In the genomic region with DNA sequence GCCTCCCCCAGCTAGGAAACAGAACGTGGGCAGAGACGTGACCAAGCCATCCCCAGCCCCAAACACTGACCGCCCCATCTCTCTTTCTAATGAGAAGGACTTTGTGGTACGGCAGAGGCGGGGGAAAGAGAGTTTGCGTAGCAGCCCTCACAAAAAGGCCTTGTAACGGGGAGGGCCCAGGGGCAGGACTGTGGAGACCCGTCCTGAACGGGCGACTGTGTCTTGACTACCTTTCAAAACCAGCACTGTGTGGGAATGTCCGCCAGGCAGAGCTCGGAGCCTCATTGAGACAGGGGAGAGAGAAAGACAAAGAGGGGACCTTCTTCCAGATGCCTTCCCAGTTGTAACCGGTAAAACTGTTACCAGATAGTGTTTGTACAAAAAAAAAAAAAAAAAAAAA, we compare ENCODE assay signal across 9 cellular contexts. TPM values are rescaled to one million over a fixed set of nuclear protein-coding genes. Genes with fewer than 3 reads are reported as not detected.
DNase-seq lines count a peak whose midpoint lies in the region; TF ChIP-seq lines count a peak whose summit lies in the region.
"Had no signal": no experiment of that assay in that cellular context is flagged by ENCODE, and none has a peak within 500 bp of the region (broad histone marks: within the 10 kb centered on the region; RNA-seq: fewer than 3 reads in every experiment).

No MANE protein-coding gene starts in this region.

- no peak for TF ChIP-seq POLR2A in tibial nerve (IDR thresholded peaks at IDR 0.05)

- peaks cover 3% of the 10 kb centered on the region for H3K36me3 Mint-ChIP-seq in activated naive CD4-positive, alpha-beta T cell treated with anti-CD3 and anti-CD28 coated beads, Interleukin-2, amount 50 U/mL, for 24 hours

- H3K4me3 ChIP-seq in ascending aorta (peak overlapping the region; percentile 40 to 59), mucosa of rectum (ENCODE audit: low read length in 2 of 2) (peak overlapping the region; percentile 66 to 72), tibial nerve (peak overlapping the region; percentile 7 to 45 (median 32))

- H3K27ac ChIP-seq in ascending aorta (peak overlapping the region; percentile 74 to 87), mucosa of rectum (ENCODE audit: low read depth in 2 of 2, low read length in 2 of 2) (peak overlapping the region; percentile 77 to 81), tibial nerve (peak overlapping the region in 3 of 4 donors; percentile 77 to 89 (median 85))

- 80 to 88% methylated on average over 13 of the region's 13 CpGs for WGBS in tibial nerve, 2 donors

- H3K4me3 Mint-ChIP-seq in activated naive CD4-positive, alpha-beta T cell treated with anti-CD3 and anti-CD28 coated beads, Interleukin-2, amount 50 U/mL, for 24 hours, result peak overlapping the region; percentile 79

- H3K27me3 ChIP-seq in ascending aorta, result no peaks in the 10 kb centered on the region
- H3K27me3 ChIP-seq in mucosa of rectum (ENCODE audit: control insufficient read depth in 2 of 2, insufficient read depth in 2 of 2, low read length in 2 of 2), result no peaks in the 10 kb centered on the region
- H3K27me3 ChIP-seq in tibial nerve, result no peaks in the 10 kb centered on the region

- intact Hi-C loops in ascending aorta (cut with DNase I), result loop anchor here (1.0 kb wide), 1 partner anchor 42 kb away; no protein-coding TSS in a partner anchor

- peaks cover 70% of the 10 kb centered on the region for H3K4me1 Mint-ChIP-seq in activated naive CD4-positive, alpha-beta T cell treated with anti-CD3 and anti-CD28 coated beads, Interleukin-2, amount 50 U/mL, for 24 hours

- H3K4me1 ChIP-seq in ascending aorta (peaks cover 0 to 8% of the 10 kb centered on the region in 2 donors), mucosa of rectum (ENCODE audit: control insufficient read depth in 2 of 2, insufficient read depth in 2 of 2, low read length in 2 of 2) (peaks cover 11 to 12% of the 10 kb centered on the region in 2 donors), tibial nerve (peaks cover 0 to 15% (median 2%) of the 10 kb centered on the region in 4 donors)

- TF ChIP-seq EP300 in tibial nerve (IDR thresholded peaks at IDR 0.05), result no peak

- H3K9me3 ChIP-seq in ascending aorta, result no peaks in the 10 kb centered on the region
- no peaks in the 10 kb centered on the region for H3K9me3 ChIP-seq in mucosa of rectum (ENCODE audit: control insufficient read depth in 2 of 2, low read length in 2 of 2)
- no peaks in the 10 kb centered on the region for H3K9me3 ChIP-seq in tibial nerve

- peak overlapping the region; percentile 84 for H3K27ac Mint-ChIP-seq in activated naive CD4-positive, alpha-beta T cell treated with anti-CD3 and anti-CD28 coated beads, Interleukin-2, amount 50 U/mL, for 24 hours

- no peak for DNase-seq in activated naive CD4-positive, alpha-beta T cell treated with Interleukin-2 at 50 U/mL for 16 hours
- DNase-seq in ascending aorta (ENCODE audit: low spot score in 2 of 2) (no peak), tibial nerve (ENCODE audit: low spot score in 2 of 2) (no peak), NCI-H2029 treated with DMSO at 0.1 percent for 48 hours (lab: John Stamatoyannopoulos, UW) (no peak), Ammon's horn (ENCODE audit: low spot score) (no peak), NCI-H82 (lab: John Stamatoyannopoulos, UW) (no peak)

- H3K27me3 Mint-ChIP-seq in activated naive CD4-positive, alpha-beta T cell treated with anti-CD3 and anti-CD28 coated beads, Interleukin-2, amount 50 U/mL, for 24 hours, result no peaks in the 10 kb centered on the region

- H3K36me3 ChIP-seq in ascending aorta (peaks cover 21 to 31% of the 10 kb centered on the region in 2 donors), mucosa of rectum (ENCODE audit: control insufficient read depth in 2 of 2, insufficient read depth in 2 of 2, low read length in 2 of 2) (peaks cover 13 to 19% of the 10 kb centered on the region in 2 donors), tibial nerve (peaks cover 0 to 27% (median 0%) of the 10 kb centered on the region in 3 donors)

- TF ChIP-seq CTCF in ascending aorta (IDR thresholded peaks at IDR 0.05), result no peak
- TF ChIP-seq CTCF in tibial nerve (IDR thresholded peaks at IDR 0.05), result no peak

- peak overlapping the region in 1 of 2 donors; percentile 63 for H3K9ac ChIP-seq in mucosa of rectum (ENCODE audit: low read depth in 1 of 2, low read length in 2 of 2)

- no peaks in the 10 kb centered on the region for H3K9me3 Mint-ChIP-seq in activated naive CD4-positive, alpha-beta T cell treated with anti-CD3 and anti-CD28 coated beads, Interleukin-2, amount 50 U/mL, for 24 hours

RNA-seq across cellular contexts. Expression of gene CD180, which starts 29.7 kb away (rescaled TPM):
- total RNA-seq in ascending aorta, result 2.3 TPM
- total RNA-seq in tibial nerve, result 1 to 10 TPM in 1 of 4 donors, under 1 TPM in 3; 0.21 to 2.7 (median 0.52) TPM
- total RNA-seq: LHCN-M2 had no signal
